ENCODE assay signal across 8 cellular contexts in genomic region chr16:74666425-74667214, GRCh38. TPM values are rescaled to one million over a fixed set of nuclear protein-coding genes. Genes with fewer than 3 reads are reported as not detected.
DNase-seq lines count a peak whose midpoint lies in the region; ATAC-seq and TF ChIP-seq lines count a peak whose summit lies in the region.

TSS of gene RFWD3 (minus strand) at chr16:74666877. CDS start at chr16:74661449, 5,428 bp downstream.

- DNase-seq in GM04504 (ENCODE audit: low read depth) (peak; percentile 97), NCI-H1048 (lab: John Stamatoyannopoulos, UW) (peak; percentile 75), SK-N-SH (peak; percentile 98), glomerular endothelial cell (ENCODE audit: extremely low read depth, low read depth, low spot score) (peak; percentile 93), occipital lobe (lab: John Stamatoyannopoulos, UW) (peak; percentile 97), testis (peak; percentile 99)
- peak; percentile 95 for DNase-seq in activated naive CD4-positive, alpha-beta T cell treated with anti-CD3 and anti-CD28 coated beads, Interleukin-2, amount 50 U/mL, for 16 hours

- H3K4me3 ChIP-seq in SK-N-SH (ENCODE audit: low read depth in 2 of 2, low read length in 1 of 2) (peak within 1 kb of the TSS; percentile 79 to 82), testis (peak within 1 kb of the TSS; percentile 88 to 89)

- H2AFZ ChIP-seq in SK-N-SH (ENCODE audit: low read depth) = peak within 1 kb of the TSS; percentile 100

- under 1% methylated on average over 20 of the region's 63 CpGs for WGBS in SK-N-SH (ENCODE audit: low lambda C conversion rate)
- 0 to 1% methylated on average over 17 to 48 of the region's 63 CpGs for WGBS in testis, 2 donors

- CTCF ChIA-PET in SK-N-SH (lab: Yijun Ruan, JAX) = interaction anchor here (1.4 to 3.2 kb wide), 3 partner anchors 10 to 196 kb away, joined by 4 to 14 read pairs (median 7); no protein-coding TSS in a partner anchor

- no peak for TF ChIP-seq RAD21 in SK-N-SH (IDR thresholded peaks at IDR 0.05; ENCODE audit: low read length)

- no peak; a peak in 1 of 4 replicates for TF ChIP-seq EP300 in SK-N-SH (IDR thresholded peaks at IDR 0.05; ENCODE audit: borderline replicate concordance in 1 of 2, low read depth in 1 of 2, low read length in 1 of 2)

- H3F3A ChIP-seq in SK-N-SH (replicated peaks; ENCODE audit: insufficient read depth) = no peaks in the 10 kb centered on the region

- H3K9ac ChIP-seq in SK-N-SH = peak within 1 kb of the TSS; percentile 94

- POLR2A ChIA-PET in SK-N-SH (lab: Yijun Ruan, JAX) = interaction anchor here (0.6 to 1.3 kb wide), 4 partner anchors 18 to 60 kb away, joined by 3 to 5 read pairs (median 3); partner anchors contain the start of gene GLG1

- peaks cover 50% of the 10 kb centered on the region for H3K79me2 ChIP-seq in SK-N-SH (ENCODE audit: insufficient read depth)

- H3K27ac ChIP-seq in SK-N-SH (ENCODE audit: low read depth in 2 of 2, low read length in 1 of 2) (peak within 1 kb of the TSS; percentile 67), testis (peak within 1 kb of the TSS; percentile 72 to 83)

- H3K27me3 ChIP-seq in SK-N-SH (ENCODE audit: insufficient read depth) (no peaks in the 10 kb centered on the region), testis (no peaks in the 10 kb centered on the region)

- no peaks in the 10 kb centered on the region for H4K20me1 ChIP-seq in SK-N-SH (ENCODE audit: insufficient read depth)

- H3K4me2 ChIP-seq in SK-N-SH = peak within 1 kb of the TSS; percentile 95

- peaks cover 0 to 5% of the 10 kb centered on the region in 2 experiments; a peak in 2 of 4 replicates for H3K4me1 ChIP-seq in SK-N-SH (ENCODE audit: control insufficient read depth in 1 of 2, insufficient read depth in 2 of 2, low read depth in 1 of 2, low read length in 1 of 2)
- H3K4me1 ChIP-seq in testis = peaks cover 7% of the 10 kb centered on the region

- H3K9me3 ChIP-seq in SK-N-SH (no peaks in the 10 kb centered on the region), testis (no peaks in the 10 kb centered on the region)

- H3K36me3 ChIP-seq in SK-N-SH (replicated peaks in 1 of 2; ENCODE audit: control insufficient read depth in 1 of 2, insufficient read depth in 2 of 2, low read length in 1 of 2) = peaks cover 17 to 27% of the 10 kb centered on the region in 2 experiments
- no peaks in the 10 kb centered on the region for H3K36me3 ChIP-seq in testis (ENCODE audit: low read depth, missing control alignments)

- peak; percentile 100 for ATAC-seq in HG02571 (IDR thresholded peaks at IDR 0.05; ENCODE audit: unreplicated experiment)

- TF ChIP-seq CTCF in SK-N-SH (IDR thresholded peaks at IDR 0.05) = no peak
- TF ChIP-seq CTCF in testis (IDR thresholded peaks at IDR 0.05) = no peak

- intact Hi-C loops in testis (cut with DNase I; ENCODE audit: low total_unique reads) = no loop called here

- H3K9me2 ChIP-seq in SK-N-SH = no peaks in the 10 kb centered on the region

- TF ChIP-seq POLR2A in testis (IDR thresholded peaks at IDR 0.05) = peak; percentile 22

TF ChIP-seq in SK-N-SH, 30 proteins besides CTCF, POLR2A, EP300 and RAD21 (continues in another document):
- no peak for TF ChIP-seq TCF12 (IDR thresholded peaks at IDR 0.05)
- TF ChIP-seq USF1 (IDR thresholded peaks at IDR 0.05; ENCODE audit: borderline replicate concordance, low read depth) = no peak
- no peak for TF ChIP-seq RFX5 (IDR thresholded peaks at IDR 0.05; ENCODE audit: low read length)
- TF ChIP-seq FOSL2 (IDR thresholded peaks at IDR 0.05; ENCODE audit: borderline replicate concordance, low read depth) = no peak
- TF ChIP-seq MAX (IDR thresholded peaks at IDR 0.05; ENCODE audit: low read depth) = peak; percentile 74
- no peak for TF ChIP-seq FOXJ3 (CRISPR knock-in tag; IDR thresholded peaks at IDR 0.05)
- no peak; the same call in 1 of the 2 replicates for TF ChIP-seq NFIC (IDR thresholded peaks at IDR 0.05; ENCODE audit: borderline replicate concordance)
- TF ChIP-seq, protein P1, sequence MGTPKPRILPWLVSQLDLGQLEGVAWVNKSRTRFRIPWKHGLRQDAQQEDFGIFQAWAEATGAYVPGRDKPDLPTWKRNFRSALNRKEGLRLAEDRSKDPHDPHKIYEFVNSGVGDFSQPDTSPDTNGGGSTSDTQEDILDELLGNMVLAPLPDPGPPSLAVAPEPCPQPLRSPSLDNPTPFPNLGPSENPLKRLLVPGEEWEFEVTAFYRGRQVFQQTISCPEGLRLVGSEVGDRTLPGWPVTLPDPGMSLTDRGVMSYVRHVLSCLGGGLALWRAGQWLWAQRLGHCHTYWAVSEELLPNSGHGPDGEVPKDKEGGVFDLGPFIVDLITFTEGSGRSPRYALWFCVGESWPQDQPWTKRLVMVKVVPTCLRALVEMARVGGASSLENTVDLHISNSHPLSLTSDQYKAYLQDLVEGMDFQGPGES (IDR thresholded peaks at IDR 0.05; ENCODE audit: low read depth, low read length) = peak; percentile 90
- TF ChIP-seq FOXM1 (IDR thresholded peaks at IDR 0.05; ENCODE audit: low read depth) = peak; percentile 72; the same call in 1 of the 2 replicates
- no peak for TF ChIP-seq RXRA (IDR thresholded peaks at IDR 0.05; ENCODE audit: borderline replicate concordance, low read depth)
- no peak for TF ChIP-seq YY1 (IDR thresholded peaks at IDR 0.05; ENCODE audit: low read depth)
- no peak for TF ChIP-seq TEAD4 (IDR thresholded peaks at IDR 0.05; ENCODE audit: borderline replicate concordance, insufficient read depth)
- peak; percentile 93 for TF ChIP-seq CHD2 (IDR thresholded peaks at IDR 0.05; ENCODE audit: low read length, partially characterized antibody)
- TF ChIP-seq MXI1 (IDR thresholded peaks at IDR 0.05; ENCODE audit: low read depth, low read length) = peak; percentile 65; the same call in 1 of the 2 replicates
- TF ChIP-seq RCOR1 (IDR thresholded peaks at IDR 0.05; ENCODE audit: low read length) = no peak
- no peak for TF ChIP-seq MEF2A (IDR thresholded peaks at IDR 0.05; ENCODE audit: borderline replicate concordance, low read depth)
- no peak for TF ChIP-seq USF2 (IDR thresholded peaks at IDR 0.05; ENCODE audit: borderline replicate concordance, low read depth, low read length)
- peak; percentile 85 for TF ChIP-seq POLR2AphosphoS5 (IDR thresholded peaks at IDR 0.05; ENCODE audit: low read depth, low read length)
- peak; percentile 74 for TF ChIP-seq GABPA (IDR thresholded peaks at IDR 0.05; ENCODE audit: low read depth)
- no peak for TF ChIP-seq JUND (IDR thresholded peaks at IDR 0.05)
- TF ChIP-seq SIN3A (IDR thresholded peaks at IDR 0.05; ENCODE audit: borderline replicate concordance, low read depth, low read length) = peak; percentile 78; the same call in 1 of the 2 replicates
- TF ChIP-seq EZH2phosphoT487 (IDR thresholded peaks at IDR 0.05; ENCODE audit: borderline replicate concordance, low read depth) = no peak
- TF ChIP-seq NRF1 (IDR thresholded peaks at IDR 0.05; ENCODE audit: low read depth, low read length) = no peak
- TF ChIP-seq TAF1 (IDR thresholded peaks at IDR 0.05; ENCODE audit: borderline replicate concordance, low read depth, low read length) = peak; percentile 93; the same call in 1 of the 2 replicates
- TF ChIP-seq, protein P2, sequence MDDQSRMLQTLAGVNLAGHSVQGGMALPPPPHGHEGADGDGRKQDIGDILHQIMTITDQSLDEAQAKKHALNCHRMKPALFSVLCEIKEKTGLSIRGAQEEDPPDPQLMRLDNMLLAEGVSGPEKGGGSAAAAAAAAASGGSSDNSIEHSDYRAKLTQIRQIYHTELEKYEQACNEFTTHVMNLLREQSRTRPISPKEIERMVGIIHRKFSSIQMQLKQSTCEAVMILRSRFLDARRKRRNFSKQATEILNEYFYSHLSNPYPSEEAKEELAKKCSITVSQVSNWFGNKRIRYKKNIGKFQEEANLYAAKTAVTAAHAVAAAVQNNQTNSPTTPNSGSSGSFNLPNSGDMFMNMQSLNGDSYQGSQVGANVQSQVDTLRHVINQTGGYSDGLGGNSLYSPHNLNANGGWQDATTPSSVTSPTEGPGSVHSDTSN (IDR thresholded peaks at IDR 0.05) = peak; percentile 98
- no peak for TF ChIP-seq SMC3 (IDR thresholded peaks at IDR 0.05; ENCODE audit: low read depth, low read length)
- TF ChIP-seq ELF1 (IDR thresholded peaks at IDR 0.05) = peak; percentile 91
- no peak for TF ChIP-seq GATA2 (CRISPR knock-in tag; IDR thresholded peaks at IDR 0.05)

RNA-seq across cellular contexts. Expression of gene RFWD3, which starts in this region (rescaled TPM):
- polyA plus RNA-seq in SK-N-SH (2012; rRNA removed) (13.2 and 15.9 TPM in 2 replicates), testis (ENCODE audit: insufficient read depth, low read depth, low replicate concordance) (57.2 TPM)
- 10.7 and 12.2 TPM in 2 replicates for polyA plus RNA-seq in SK-N-SH (2012; cell fraction: cytosol; rRNA removed)
- polyA plus RNA-seq in SK-N-SH (2012; cell fraction: nucleus; rRNA removed) = 15.4 and 21.6 TPM in 2 replicates
- total RNA-seq in glomerular endothelial cell (20.3 and 20.9 TPM in 2 replicates), occipital lobe (12.5 TPM), testis (100 to 1,000 TPM in 1 of 2 donors, 10 to 100 TPM in 1; 66.8 to 100 TPM)

Comparison
In these comparisons a context has a peak if more than half of its experiments do, and no peak if none do; other contexts are left out.
1. Peak in every context shown above with its lines: DNase-seq, ATAC-seq, H3K4me3 ChIP-seq and H3K27ac ChIP-seq.